In genomic region chr4:13548984-13549546, GRCh38 we compare ENCODE assay signal across 8 cellular contexts. TPM values are rescaled to one million over a fixed set of nuclear protein-coding genes. Genes with fewer than 3 reads are reported as not detected.
DNase-seq lines count a peak whose midpoint lies in the region; ATAC-seq, FAIRE-seq and TF ChIP-seq lines count a peak whose summit lies in the region.

No MANE protein-coding gene starts in this region.

- TF ChIP-seq POLR2A in stomach (IDR thresholded peaks at IDR 0.05): no peak

- peaks cover 16% of the 10 kb centered on the region for H3K4me1 ChIP-seq in DND-41 (ENCODE audit: insufficient read depth, low read length)
- H3K4me1 ChIP-seq in stomach: peaks cover 28 to 44% (median 38%) of the 10 kb centered on the region in 4 donors

- H3K9ac ChIP-seq in DND-41 (ENCODE audit: low read depth, low read length): no peak overlapping the region

- TF ChIP-seq EP300 in stomach (IDR thresholded peaks at IDR 0.05): no peak

- DNase-seq in DND-41 (peak; percentile 82), KG1 (lab: John Stamatoyannopoulos, UW) (peak; percentile 75), RCC 7860 (ENCODE audit: low spot score) (peak; percentile 47), activated T-helper 1 cell treated with Interleukin-2 at 50 U/mL for 16 hours (ENCODE audit: low read depth) (peak; percentile 52), fibroblast of pulmonary artery (ENCODE audit: low read depth) (peak; percentile 88), neural crest cell (ENCODE audit: low read depth, low spot score) (peak; percentile 96), stomach (peak; percentile 81)

- H3K27me3 ChIP-seq in DND-41 (ENCODE audit: insufficient read depth, low read length, poor library complexity): no peaks in the 10 kb centered on the region
- H3K27me3 ChIP-seq in stomach: peaks cover 22 to 84% (median 68%) of the 10 kb centered on the region in 3 donors

- peaks cover 6% of the 10 kb centered on the region for H3K9me3 Mint-ChIP-seq in neural crest cell

- no peaks in the 10 kb centered on the region for H4K20me1 ChIP-seq in DND-41 (ENCODE audit: insufficient read depth, low read length)

- H3K36me3 Mint-ChIP-seq in neural crest cell (ENCODE audit: low read depth): no peaks in the 10 kb centered on the region

- H2AFZ ChIP-seq in DND-41 (ENCODE audit: low read depth, low read length): peak overlapping the region; percentile 73

- FAIRE-seq in RCC 7860 (lab: Jason Lieb, UNC): no peak

- WGBS in stomach, 5 donors: 2 to 8% (median 3%) methylated on average over 21 of the region's 21 CpGs

- H3K4me1 Mint-ChIP-seq in neural crest cell: peaks cover 29% of the 10 kb centered on the region

- H3K36me3 ChIP-seq in DND-41 (ENCODE audit: insufficient read depth, low read length): no peaks in the 10 kb centered on the region
- H3K36me3 ChIP-seq in stomach: no peaks in the 10 kb centered on the region

- H3K27ac Mint-ChIP-seq in neural crest cell (ENCODE audit: unreplicated experiment): no peak overlapping the region

- peak overlapping the region; percentile 71 for H3K4me3 Mint-ChIP-seq in neural crest cell

- ATAC-seq in DND-41 (ENCODE audit: insufficient read depth, low read depth): peak; percentile 80
- ATAC-seq in GM21825 (IDR thresholded peaks at IDR 0.05; ENCODE audit: unreplicated experiment): peak; percentile 82

- H3K9me3 ChIP-seq in DND-41 (ENCODE audit: insufficient read depth, low read length, severe bottlenecking): no peaks in the 10 kb centered on the region
- peaks cover 0 to 15% (median 6%) of the 10 kb centered on the region in 4 donors for H3K9me3 ChIP-seq in stomach

- H3K4me2 ChIP-seq in DND-41 (ENCODE audit: insufficient read depth, low read length): peak overlapping the region; percentile 59; the same call in 1 of the 2 replicates

- TF ChIP-seq CTCF in DND-41 (IDR thresholded peaks at IDR 0.05; ENCODE audit: borderline replicate concordance, extremely low read depth, low read length, poor library complexity, severe bottlenecking): peak; percentile 95
- TF ChIP-seq CTCF in fibroblast of pulmonary artery (IDR thresholded peaks at IDR 0.05; ENCODE audit: low read length, missing control alignments): peak; percentile 84
- TF ChIP-seq CTCF in neural crest cell (conservative IDR thresholded peaks at IDR 0.05): peak; percentile 99
- peak in 5 of 7 experiments; percentile 64 to 90 (median 83) for TF ChIP-seq CTCF in stomach (IDR thresholded peaks at IDR 0.05)

- H3K27me3 Mint-ChIP-seq in neural crest cell (ENCODE audit: low read depth): peaks cover 81% of the 10 kb centered on the region

- H3K4me3 ChIP-seq in DND-41 (ENCODE audit: low read depth in 1 of 2, low read length in 2 of 2) (peak overlapping the region in 1 of 2 experiments; percentile 39; a peak in 1 of 4 replicates), fibroblast of pulmonary artery (replicated peaks; ENCODE audit: low read depth, low read length) (peak overlapping the region; percentile 56), stomach (peak overlapping the region; percentile 23 to 35 (median 29))

- no peaks in the 10 kb centered on the region for H3K79me2 ChIP-seq in DND-41 (ENCODE audit: insufficient read depth, low read length)

- intact Hi-C loops in stomach (cut with DNase I; ENCODE audit: low total_unique reads): loop anchor here (10.0 kb wide), 1 partner anchor 814 kb away; no protein-coding TSS in a partner anchor

- no peak overlapping the region for H3K27ac ChIP-seq in DND-41 (ENCODE audit: low read length)
- H3K27ac ChIP-seq in stomach: no peak overlapping the region

RNA-seq across cellular contexts. Expression of gene NKX3-2, which starts 4.8 kb away (rescaled TPM):
- 3.3 and 4.0 TPM in 2 replicates for total RNA-seq in neural crest cell
- total RNA-seq in stomach: 1 to 10 TPM in 2 of 5 donors, under 1 TPM in 1, not detected in 2; 0.14 to 4.6 (median 2.8) TPM
- polyA plus RNA-seq in stomach: under 1 TPM; 0.06 to 0.31 (median 0.18) TPM
